Comparison of ENCODE assay signal across 8 cellular contexts in genomic region chr20:62303327-62304226, GRCh38. TPM values are rescaled to one million over a fixed set of nuclear protein-coding genes. Genes with fewer than 3 reads are reported as not detected.
DNase-seq lines count a peak whose midpoint lies in the region; ATAC-seq, FAIRE-seq and TF ChIP-seq lines count a peak whose summit lies in the region.

No MANE protein-coding gene starts in this region.

- no peak for TF ChIP-seq CTCF in AG09309 (IDR thresholded peaks at IDR 0.05; ENCODE audit: control insufficient read depth, insufficient read depth, low read depth, low read length, missing control alignments)
- no peak for TF ChIP-seq CTCF in mammary epithelial cell (conservative IDR thresholded peaks at IDR 0.05 in 1 of 2, IDR thresholded peaks at IDR 0.05 in 1 of 2; ENCODE audit: extremely low read depth in 1 of 2, insufficient read depth in 1 of 2, low read depth in 1 of 2, low read length in 2 of 2)
- peak; percentile 20; the same call in 1 of the 2 replicates for TF ChIP-seq CTCF in HepG2 (CRISPR knock-in tag; IDR thresholded peaks at IDR 0.05)

- TF ChIP-seq POLR2A in HepG2 (IDR thresholded peaks at IDR 0.05; ENCODE audit: insufficient read depth in 1 of 2, low read depth in 2 of 2, low read length in 2 of 2) = peak; percentile 65 to 79

- intact Hi-C loops in mammary epithelial cell (cut with micrococcal nuclease) (loop anchor here (2.0 to 5.0 kb wide), 5 partner anchors 13 to 505 kb away; no protein-coding TSS in a partner anchor), HepG2 (cut with micrococcal nuclease; ENCODE audit: unreplicated experiment) (no loop called here)

- peaks cover 35% of the 10 kb centered on the region for H3K4me1 ChIP-seq in mammary epithelial cell (ENCODE audit: insufficient read depth, low read length)
- H3K4me1 ChIP-seq in HepG2 (ENCODE audit: insufficient read depth, low read length) = peaks cover 44% of the 10 kb centered on the region
- H3K4me1 ChIP-seq in thymus (ENCODE audit: control insufficient read depth, insufficient read depth, low read length) = peaks cover 10% of the 10 kb centered on the region

- peak overlapping the region; percentile 80 for H3K9ac ChIP-seq in mammary epithelial cell (ENCODE audit: insufficient read depth, low read length)
- H3K9ac ChIP-seq in HepG2 (ENCODE audit: insufficient read depth, low read depth, low read length) = peak overlapping the region; percentile 91

- H3K27ac ChIP-seq in mammary epithelial cell (ENCODE audit: insufficient read depth, low read depth, low read length) (peak overlapping the region; percentile 52), HepG2 (ENCODE audit: extremely low read length, insufficient read depth, low read length) (peak overlapping the region; percentile 97), thymus (ENCODE audit: low read depth) (peak overlapping the region; percentile 74)

- TF ChIP-seq EP300 in HepG2 (IDR thresholded peaks at IDR 0.05; ENCODE audit: low read depth in 2 of 2, low read length in 2 of 2) = peak; percentile 22 to 45; a peak in 2 of 4 replicates
- peak; percentile 14; the same call in 1 of the 2 replicates for TF ChIP-seq EP300 in HepG2 (CRISPR knock-in tag; IDR thresholded peaks at IDR 0.05; ENCODE audit: borderline replicate concordance)

- H3K4me2 ChIP-seq in mammary epithelial cell (ENCODE audit: insufficient read depth, low read depth, low read length) (peak overlapping the region; percentile 99), HepG2 (ENCODE audit: low read depth, low read length) (peak overlapping the region; percentile 99)

- H3K27me3 ChIP-seq in mammary epithelial cell (ENCODE audit: insufficient read depth, low read length) = no peaks in the 10 kb centered on the region
- H3K27me3 ChIP-seq in HepG2 (ENCODE audit: control insufficient read depth in 1 of 2, insufficient read depth in 2 of 2, low read length in 2 of 2) = no peaks in the 10 kb centered on the region; a peak in 1 of 5 replicates
- no peaks in the 10 kb centered on the region for H3K27me3 ChIP-seq in thymus (ENCODE audit: control insufficient read depth, insufficient read depth)

- H4K20me1 ChIP-seq in mammary epithelial cell (ENCODE audit: insufficient read depth, low read length) (peaks cover 19% of the 10 kb centered on the region), HepG2 (ENCODE audit: insufficient read depth, low read length) (peaks cover 25% of the 10 kb centered on the region)

- dilution Hi-C loops in mammary epithelial cell (cut with HindIII; ENCODE audit: low sequenced_read_pairs) = no loop called here

- H3K36me3 ChIP-seq in mammary epithelial cell (ENCODE audit: insufficient read depth, low read length) (peaks cover 12% of the 10 kb centered on the region), HepG2 (replicated peaks in 1 of 2; ENCODE audit: control insufficient read depth in 1 of 2, insufficient read depth in 2 of 2, low read length in 2 of 2) (peaks cover 25 to 42% of the 10 kb centered on the region in 2 experiments), thymus (ENCODE audit: control insufficient read depth, insufficient read depth) (peaks cover 48% of the 10 kb centered on the region)

- peak; percentile 98 for FAIRE-seq in HepG2 (lab: Jason Lieb, UNC)

- 2% methylated on average over 53 of the region's 67 CpGs for WGBS in mammary epithelial cell (ENCODE audit: low coverage, missing lambda C conversion rate)
- under 1% methylated on average over 48 of the region's 67 CpGs for WGBS in HepG2 (ENCODE audit: low lambda C conversion rate)
- WGBS in thymus = 8% methylated on average over 67 of the region's 67 CpGs

- H2AFZ ChIP-seq in mammary epithelial cell (ENCODE audit: low read depth, low read length) (no peak overlapping the region), HepG2 (ENCODE audit: low read length) (no peak overlapping the region)

- 0 out of 2 replicates have a peak, but pooled peaks have one; percentile 13 for TF ChIP-seq RAD21 in HepG2 (CRISPR knock-in tag; IDR thresholded peaks at IDR 0.05)

- no peaks in the 10 kb centered on the region for H3K9me3 ChIP-seq in mammary epithelial cell (replicated peaks; ENCODE audit: insufficient read depth, low read length)
- H3K9me3 ChIP-seq in HepG2 (ENCODE audit: low read length) = no peaks in the 10 kb centered on the region
- no peaks in the 10 kb centered on the region for H3K9me3 ChIP-seq in thymus (ENCODE audit: control insufficient read depth)

- POLR2A ChIA-PET in HepG2 (lab: Yijun Ruan, JAX) = interaction anchor here (0.9 to 8.3 kb wide), 8 partner anchors 11 to 182 kb away, joined by 3 to 187 read pairs (median 11); partner anchors contain the start of genes LAMA5 and RPS21

- no peak for DNase-seq in AG09309 (ENCODE audit: low read depth)
- DNase-seq in NCI-H69 (lab: John Stamatoyannopoulos, UW) = peak; percentile 30
- DNase-seq in mammary epithelial cell = peak; percentile 24
- peak; percentile 89 for DNase-seq in HepG2 (ENCODE audit: low spot score)
- DNase-seq in GM19238 (ENCODE audit: insufficient read length, low spot score) = no peak
- DNase-seq in NCI-H1417 treated with DMSO at 0.1 percent for 48 hours (lab: John Stamatoyannopoulos, UW) = no peak

- in situ Hi-C loops in mammary epithelial cell (cut with MboI; ENCODE audit: low sequenced_read_pairs in 2 of 2) (no loop called here), HepG2 (cut with HindIII; ENCODE audit: extremely low pct_ligation_motif_present, low pct_unique_long_range_greater_than_20kb) (loop anchor here (5.0 kb wide), 1 partner anchor 64 kb away; the partner anchor contains the start of gene LAMA5)

- ATAC-seq in GM19372 (IDR thresholded peaks at IDR 0.05; ENCODE audit: low read depth, unreplicated experiment) = peak; percentile 2
- peak; percentile 62 for ATAC-seq in HepG2

- CTCF ChIA-PET in mammary epithelial cell (lab: Charles Lee; ENCODE audit: low non-redundant PET) (interaction anchor here (0.7 kb wide), 1 partner anchor 75 kb away, joined by 4 read pairs; no protein-coding TSS in a partner anchor), HepG2 (lab: Yijun Ruan, JAX; ENCODE audit: low intra/inter-chr PET ratio, low total read pairs) (interaction anchor here (2.0 to 6.1 kb wide), 4 partner anchors 65 to 101 kb away, joined by 10 to 73 read pairs (median 34); no protein-coding TSS in a partner anchor)

- H3K79me2 ChIP-seq in mammary epithelial cell (ENCODE audit: insufficient read depth, low read length) = peaks cover 54% of the 10 kb centered on the region
- peaks cover 32% of the 10 kb centered on the region for H3K79me2 ChIP-seq in HepG2 (ENCODE audit: insufficient read depth, low read length)

- peak overlapping the region; percentile 86 for H3K4me3 ChIP-seq in AG09309 (ENCODE audit: control insufficient read depth, low read depth, low read length)
- peak overlapping the region; percentile 69 to 95 (median 88) for H3K4me3 ChIP-seq in mammary epithelial cell (replicated peaks in 1 of 3; ENCODE audit: insufficient read depth in 1 of 3, low read depth in 2 of 3, low read length in 3 of 3)
- H3K4me3 ChIP-seq in HepG2 (replicated peaks in 1 of 3; ENCODE audit: insufficient read depth in 1 of 3, low read depth in 2 of 3, low read length in 3 of 3) = peak overlapping the region; percentile 70 to 98 (median 93)
- H3K4me3 ChIP-seq in thymus (ENCODE audit: low read length) = peak overlapping the region; percentile 92

- BruUV-seq in mammary epithelial cell (replicated peaks; lab: Mats Ljungman, UMichigan) = no TSS peak
- no TSS peak for BruUV-seq in HepG2 (replicated peaks; lab: Mats Ljungman, UMichigan)

TF ChIP-seq in HepG2, 621 proteins besides CTCF, POLR2A, EP300 and RAD21 (continues in another document):
- TF ChIP-seq NCOA2 (CRISPR knock-in tag; IDR thresholded peaks at IDR 0.05) = peak; percentile 49; the same call in 1 of the 2 replicates

RNA-seq across cellular contexts. Expression of gene ADRM1, which starts 0.8 kb away (rescaled TPM):
- total RNA-seq in mammary epithelial cell (100 to 1,000 TPM; 139 to 140 TPM), HepG2 (2016; rRNA removed; fragmentation: Illumina TruSeq; extraction: Trizol) (143 and 154 TPM in 2 replicates)
- polyA plus RNA-seq in mammary epithelial cell (133 TPM), HepG2 (2011; rRNA removed) (92.9 and 106 TPM in 2 replicates), thymus (71.5 TPM)
- polyA minus RNA-seq in mammary epithelial cell = 64.7 TPM
- total RNA-seq in HepG2 (2016; cell fraction: cytosol; rRNA removed; fragmentation: Illumina TruSeq; extraction: Trizol; ENCODE audit: low read depth) = 51.6 and 53.2 TPM in 2 replicates
- total RNA-seq in HepG2 (2016; cell fraction: insoluble cytoplasmic fraction; rRNA removed; fragmentation: Illumina TruSeq; extraction: Trizol) = 149 and 159 TPM in 2 replicates
- total RNA-seq in HepG2 (2016; cell fraction: membrane; rRNA removed; fragmentation: Illumina TruSeq; extraction: Trizol) = 59.3 and 62.8 TPM in 2 replicates
- 76.2 and 86.5 TPM in 2 replicates for total RNA-seq in HepG2 (2016; cell fraction: nucleus; rRNA removed; fragmentation: Illumina TruSeq; extraction: Trizol)
- 90.4 and 144 TPM in 2 replicates for polyA plus RNA-seq in HepG2 (2011; cell fraction: cytosol; rRNA removed)
- 158 and 185 TPM in 2 replicates for polyA plus RNA-seq in HepG2 (2011; cell fraction: nucleus; rRNA removed)
- polyA plus RNA-seq in HepG2 (2012) = 62.1 and 86.3 TPM in 2 replicates
- 50.3 and 52.6 TPM in 2 replicates for polyA plus RNA-seq in HepG2 (2016; cell fraction: cytosol; fragmentation: Illumina TruSeq; extraction: Trizol; ENCODE audit: low read depth)
- 185 and 189 TPM in 2 replicates for polyA plus RNA-seq in HepG2 (2016; cell fraction: insoluble cytoplasmic fraction; fragmentation: Illumina TruSeq; extraction: Trizol; ENCODE audit: low read depth)
- polyA plus RNA-seq in HepG2 (2016; cell fraction: membrane; fragmentation: Illumina TruSeq; extraction: Trizol; ENCODE audit: low read depth) = 54.2 and 55.6 TPM in 2 replicates
- polyA plus RNA-seq in HepG2 (2016; cell fraction: nucleus; fragmentation: Illumina TruSeq; extraction: Trizol; ENCODE audit: insufficient read depth, low read depth) = 165 and 171 TPM in 2 replicates
- 92.6 and 107 TPM in 2 replicates for polyA minus RNA-seq in HepG2 (2011; rRNA and poly(A)+ RNA removed; ENCODE audit: low replicate concordance)
- 50.7 and 55.0 TPM in 2 replicates for polyA minus RNA-seq in HepG2 (2011; cell fraction: cytosol; rRNA and poly(A)+ RNA removed)
- polyA minus RNA-seq in HepG2 (2011; cell fraction: nucleus; rRNA and poly(A)+ RNA removed) = 47.2 and 49.4 TPM in 2 replicates

Comparison
In these comparisons a context has a peak if more than half of its experiments do, and no peak if none do; other contexts are left out.
1. DNase-seq: peak in NCI-H69 (single experiment), mammary epithelial cell (single experiment) and HepG2 (single experiment); none in AG09309 (single experiment), GM19238 (single experiment) and NCI-H1417 treated with DMSO at 0.1 percent for 48 hours (single experiment).
2. Peak in every context shown above with its lines, with median percentiles within 50 percentile points of each other: H3K4me3 ChIP-seq and H3K27ac ChIP-seq.